Comparison of ENCODE assay signal across 26 cellular contexts in genomic region chrY:7687086-7687485, GRCh38.
"Had no signal": no experiment of that assay in that cellular context is flagged by ENCODE, and none has a peak within 500 bp of the region (broad histone marks: within the 10 kb centered on the region; RNA-seq: fewer than 3 reads in every experiment).

No MANE protein-coding gene starts in this region.

- H3K9me3 ChIP-seq: Peyer's patch, SJCRH30, SK-N-SH had no signal

- H3K27me3 ChIP-seq: Peyer's patch, SJCRH30 had no signal

- H3K9ac ChIP-seq: SK-N-SH had no signal

- H3K4me1 Mint-ChIP-seq: activated CD4-positive, alpha-beta T cell treated with anti-CD3 and anti-CD28 coated beads, Interleukin-2, amount 10 ng/mL, durations not matched to agents 7 days and 5 days; activated naive CD8-positive, alpha-beta T cell treated with anti-CD3 and anti-CD28 coated beads for 36 hours had no signal

- H3K4me1 ChIP-seq: Peyer's patch, SJCRH30 had no signal

- H3K36me3 Mint-ChIP-seq: activated CD4-positive, alpha-beta memory T cell treated with anti-CD3 and anti-CD28 coated beads for 36 hours; activated naive CD8-positive, alpha-beta T cell treated with anti-CD3 and anti-CD28 coated beads for 36 hours had no signal

- H3K36me3 ChIP-seq: Peyer's patch, SJCRH30 had no signal

- DNase-seq: activated CD4-positive, alpha-beta memory T cell treated with anti-CD3 and anti-CD28 coated beads for 36 hours; activated CD4-positive, alpha-beta T cell treated with anti-CD3 and anti-CD28 coated beads, Interleukin-2, amount 10 ng/mL, durations not matched to agents 7 days and 5 days; activated CD4-positive, CD25-positive, alpha-beta regulatory T cell; activated CD8-positive, alpha-beta memory T cell treated with anti-CD3 and anti-CD28 coated beads for 24 hours; activated effector memory CD4-positive, alpha-beta T cell treated with anti-CD3 and anti-CD28 coated beads, Interleukin-2, amount 50 U/mL, for 16 hours; activated naive CD4-positive, alpha-beta T cell treated with Interleukin-2 at 50 U/mL for 16 hours; activated naive CD8-positive, alpha-beta T cell treated with anti-CD3 and anti-CD28 coated beads for 36 hours; activated T-cell treated with anti-CD3 and anti-CD28 coated beads, Interleukin-2, amount 50 U/mL, for 4 hours; anterior cingulate cortex; cerebellar nuclear complex; Karpas-422; MM.1S; NCI-H1105; NCI-H1436; NCI-H1694 treated with DMSO at 0.1 percent for 48 hours; NCI-H2029 treated with DMSO at 0.1 percent for 48 hours; NCI-H446 treated with DMSO at 0.1 percent for 48 hours; NCI-H524 treated with DMSO at 0.1 percent for 48 hours; NCI-H748 treated with DMSO at 0.1 percent for 48 hours; Peyer's patch; Right ventricle myocardium superior; SJCRH30; SK-N-SH; T-helper 1 cell had no signal

- H3K9me3 Mint-ChIP-seq: activated CD4-positive, alpha-beta memory T cell treated with anti-CD3 and anti-CD28 coated beads for 36 hours; activated CD4-positive, alpha-beta T cell treated with anti-CD3 and anti-CD28 coated beads, Interleukin-2, amount 10 ng/mL, durations not matched to agents 7 days and 5 days; activated naive CD8-positive, alpha-beta T cell treated with anti-CD3 and anti-CD28 coated beads for 36 hours; activated T-cell treated with anti-CD3 and anti-CD28 coated beads, Interleukin-2, amount 50 U/mL, for 4 hours had no signal

- H3K27ac Mint-ChIP-seq: activated CD4-positive, alpha-beta memory T cell treated with anti-CD3 and anti-CD28 coated beads for 36 hours; activated CD4-positive, alpha-beta T cell treated with anti-CD3 and anti-CD28 coated beads, Interleukin-2, amount 10 ng/mL, durations not matched to agents 7 days and 5 days; activated naive CD8-positive, alpha-beta T cell treated with anti-CD3 and anti-CD28 coated beads for 36 hours had no signal

- H3K4me3 ChIP-seq: Peyer's patch, SJCRH30 had no signal

- H3K27me3 Mint-ChIP-seq: activated CD4-positive, alpha-beta memory T cell treated with anti-CD3 and anti-CD28 coated beads for 36 hours; activated naive CD8-positive, alpha-beta T cell treated with anti-CD3 and anti-CD28 coated beads for 36 hours had no signal

- H3K4me2 ChIP-seq: SK-N-SH had no signal

- H3K27ac ChIP-seq: Peyer's patch, RWPE1, SJCRH30, VCaP had no signal

- H3K4me3 Mint-ChIP-seq: activated CD4-positive, alpha-beta memory T cell treated with anti-CD3 and anti-CD28 coated beads for 36 hours; activated CD4-positive, alpha-beta T cell treated with anti-CD3 and anti-CD28 coated beads, Interleukin-2, amount 10 ng/mL, durations not matched to agents 7 days and 5 days; activated naive CD8-positive, alpha-beta T cell treated with anti-CD3 and anti-CD28 coated beads for 36 hours; activated T-cell treated with anti-CD3 and anti-CD28 coated beads, Interleukin-2, amount 50 U/mL, for 4 hours had no signal
